Comparison of ENCODE assay signal across 23 cellular contexts in the genomic region with DNA sequence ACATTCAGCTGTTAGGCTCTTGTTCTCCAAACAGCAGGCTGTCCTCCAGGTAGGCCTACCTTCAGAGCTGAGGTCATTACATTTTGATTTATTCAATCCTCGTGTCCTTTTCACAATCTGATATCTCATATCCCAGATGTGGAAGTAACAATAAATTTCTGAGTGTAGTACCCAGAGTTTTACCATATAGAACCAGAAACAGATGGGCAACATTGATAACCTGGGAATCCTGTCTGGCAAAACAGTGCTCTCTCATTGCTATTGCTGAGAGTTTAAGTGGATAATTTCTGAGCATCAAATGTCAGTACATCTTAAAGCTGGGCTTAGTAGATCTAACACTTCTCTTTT.
DNase-seq lines count a peak whose midpoint lies in the region; ATAC-seq and TF ChIP-seq lines count a peak whose summit lies in the region.
"Had no signal": no experiment of that assay in that cellular context is flagged by ENCODE, and none has a peak within 500 bp of the region (broad histone marks: within the 10 kb centered on the region; RNA-seq: fewer than 3 reads in every experiment).

No MANE protein-coding gene starts in this region.

- H4K5ac ChIP-seq in mesendoderm (ENCODE audit: low read length), result no peak overlapping the region

- H3K56ac ChIP-seq in mesendoderm (ENCODE audit: low read length), result no peak overlapping the region

- H3K79me1 ChIP-seq in mesendoderm (ENCODE audit: low read length), result no peaks in the 10 kb centered on the region

- DNase-seq in NCI-H82 (lab: John Stamatoyannopoulos, UW), result peak; percentile 3
- no peak for DNase-seq in NCI-H82 treated with DMSO at 0.1 percent for 48 hours (lab: John Stamatoyannopoulos, UW; ENCODE audit: unreplicated experiment)
- peak; percentile 35 for DNase-seq in NCI-H524 treated with DMSO at 0.1 percent for 48 hours (lab: John Stamatoyannopoulos, UW)
- no peak for DNase-seq in mesendoderm
- DNase-seq in activated T-cell treated with anti-CD3 and anti-CD28 coated beads for 4 hours, result no peak
- DNase-seq in H4 (ENCODE audit: low spot score), result no peak
- DNase-seq: 8988T; ACHN; AML-193; Calu3; CD4-positive, alpha-beta T cell; CD8-positive, alpha-beta memory T cell; COR-L47; DMS53; DMS79 treated with DMSO at 0.1 percent for 48 hours; GF-D8; HFFc6 had no signal

- ATAC-seq in SK-N-SH treated with all-trans-retinoic acid at 6 μM for 48 hours (no peak; the same call in 2 of the 3 replicates), HG03378 (IDR thresholded peaks at IDR 0.05; ENCODE audit: unreplicated experiment) (no peak)
- ATAC-seq: A549 had no signal

- no peaks in the 10 kb centered on the region for H3K36me3 ChIP-seq in mesendoderm (ENCODE audit: control insufficient read depth, insufficient read depth, low read length)
- H3K36me3 ChIP-seq: BE2C; BLaER1 treated with 17β-estradiol and CSF1 and Interleukin-3, amounts not matched to agents 10 nM and 100 nM; HAP-1 had no signal

- H3K4me3 ChIP-seq in mesendoderm (ENCODE audit: low read length), result no peak overlapping the region
- H3K4me3 ChIP-seq: A549; BLaER1 treated with 17β-estradiol and CSF1 and Interleukin-3, amounts not matched to agents 10 nM and 100 nM; HAP-1 had no signal

- H2BK5ac ChIP-seq in mesendoderm (ENCODE audit: low read length), result no peak overlapping the region

- no peak overlapping the region for H3K4me2 ChIP-seq in mesendoderm (ENCODE audit: low read length)
- H3K4me2 ChIP-seq: A549; BLaER1 treated with 17β-estradiol and CSF1 and Interleukin-3, amounts not matched to agents 10 nM and 100 nM had no signal

- H3K23ac ChIP-seq in mesendoderm (ENCODE audit: low read length), result no peak overlapping the region

- no peak overlapping the region for H2AK5ac ChIP-seq in mesendoderm (ENCODE audit: low read length)

- H3K18ac ChIP-seq in mesendoderm (ENCODE audit: low read length), result no peak overlapping the region

- H3K79me2 ChIP-seq in mesendoderm (ENCODE audit: control insufficient read depth, insufficient read depth, low read length), result no peaks in the 10 kb centered on the region

- peak overlapping the region; percentile 89 for H4K8ac ChIP-seq in mesendoderm (ENCODE audit: low read depth, low read length)

- no peaks in the 10 kb centered on the region for H3K27me3 ChIP-seq in mesendoderm (ENCODE audit: insufficient read depth, low read length, poor library complexity)
- H3K27me3 ChIP-seq: BE2C; BLaER1 treated with 17β-estradiol and CSF1 and Interleukin-3, amounts not matched to agents 10 nM and 100 nM had no signal

- no peaks in the 10 kb centered on the region for H3K4me1 ChIP-seq in mesendoderm (ENCODE audit: control insufficient read depth, low read depth, low read length)
- H3K4me1 ChIP-seq: A549; BLaER1 treated with 17β-estradiol and CSF1 and Interleukin-3, amounts not matched to agents 10 nM and 100 nM; HAP-1 had no signal

- no peak overlapping the region for H2BK120ac ChIP-seq in mesendoderm (ENCODE audit: low read depth, low read length)

- no peak overlapping the region for H3K9ac ChIP-seq in mesendoderm (ENCODE audit: low read length)
- H3K9ac ChIP-seq: BLaER1 treated with 17β-estradiol and CSF1 and Interleukin-3, amounts not matched to agents 10 nM and 100 nM had no signal

- no peak overlapping the region for H3K4ac ChIP-seq in mesendoderm (ENCODE audit: low read depth, low read length)

- no peak overlapping the region for H2BK15ac ChIP-seq in mesendoderm (replicated peaks; ENCODE audit: low read depth)

- WGBS in mesendoderm (ENCODE audit: extremely low coverage, insufficient coverage, low lambda C conversion rate), result no CpG with 5 or more reads among the region's 1 CpG

- H3K27ac ChIP-seq in mesendoderm (ENCODE audit: low read depth, low read length), result no peak overlapping the region
- H3K27ac ChIP-seq: A549; BLaER1 treated with 17β-estradiol and CSF1 and Interleukin-3, amounts not matched to agents 10 nM and 100 nM had no signal

TF ChIP-seq in SK-N-SH treated with all-trans-retinoic acid at 6 μM for 48 hours, 23 proteins besides CTCF, POLR2A, EP300 and RAD21:
- TF ChIP-seq TCF4 (CRISPR knock-in tag; IDR thresholded peaks at IDR 0.05; ENCODE audit: borderline replicate concordance) (peak; percentile 60; the same call in 1 of the 2 replicates), CSDC2 (CRISPR knock-in tag; IDR thresholded peaks at IDR 0.05) (no peak), SNAI2 (CRISPR knock-in tag; IDR thresholded peaks at IDR 0.05) (no peak), ZNF565 (CRISPR knock-in tag; conservative IDR thresholded peaks at IDR 0.05; ENCODE audit: low read depth) (no peak), TOX (CRISPR knock-in tag; IDR thresholded peaks at IDR 0.05; ENCODE audit: borderline replicate concordance) (no peak)
- TF ChIP-seq, protein P1, sequence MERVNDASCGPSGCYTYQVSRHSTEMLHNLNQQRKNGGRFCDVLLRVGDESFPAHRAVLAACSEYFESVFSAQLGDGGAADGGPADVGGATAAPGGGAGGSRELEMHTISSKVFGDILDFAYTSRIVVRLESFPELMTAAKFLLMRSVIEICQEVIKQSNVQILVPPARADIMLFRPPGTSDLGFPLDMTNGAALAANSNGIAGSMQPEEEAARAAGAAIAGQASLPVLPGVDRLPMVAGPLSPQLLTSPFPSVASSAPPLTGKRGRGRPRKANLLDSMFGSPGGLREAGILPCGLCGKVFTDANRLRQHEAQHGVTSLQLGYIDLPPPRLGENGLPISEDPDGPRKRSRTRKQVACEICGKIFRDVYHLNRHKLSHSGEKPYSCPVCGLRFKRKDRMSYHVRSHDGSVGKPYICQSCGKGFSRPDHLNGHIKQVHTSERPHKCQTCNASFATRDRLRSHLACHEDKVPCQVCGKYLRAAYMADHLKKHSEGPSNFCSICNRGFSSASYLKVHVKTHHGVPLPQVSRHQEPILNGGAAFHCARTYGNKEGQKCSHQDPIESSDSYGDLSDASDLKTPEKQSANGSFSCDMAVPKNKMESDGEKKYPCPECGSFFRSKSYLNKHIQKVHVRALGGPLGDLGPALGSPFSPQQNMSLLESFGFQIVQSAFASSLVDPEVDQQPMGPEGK (CRISPR knock-in tag; IDR thresholded peaks at IDR 0.05; ENCODE audit: borderline replicate concordance), result no peak
- TF ChIP-seq, protein P2, sequence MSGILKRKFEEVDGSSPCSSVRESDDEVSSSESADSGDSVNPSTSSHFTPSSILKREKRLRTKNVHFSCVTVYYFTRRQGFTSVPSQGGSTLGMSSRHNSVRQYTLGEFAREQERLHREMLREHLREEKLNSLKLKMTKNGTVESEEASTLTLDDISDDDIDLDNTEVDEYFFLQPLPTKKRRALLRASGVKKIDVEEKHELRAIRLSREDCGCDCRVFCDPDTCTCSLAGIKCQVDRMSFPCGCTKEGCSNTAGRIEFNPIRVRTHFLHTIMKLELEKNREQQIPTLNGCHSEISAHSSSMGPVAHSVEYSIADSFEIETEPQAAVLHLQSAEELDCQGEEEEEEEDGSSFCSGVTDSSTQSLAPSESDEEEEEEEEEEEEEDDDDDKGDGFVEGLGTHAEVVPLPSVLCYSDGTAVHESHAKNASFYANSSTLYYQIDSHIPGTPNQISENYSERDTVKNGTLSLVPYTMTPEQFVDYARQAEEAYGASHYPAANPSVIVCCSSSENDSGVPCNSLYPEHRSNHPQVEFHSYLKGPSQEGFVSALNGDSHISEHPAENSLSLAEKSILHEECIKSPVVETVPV (CRISPR knock-in tag; IDR thresholded peaks at IDR 0.05), result no peak
- TF ChIP-seq, protein P3, sequence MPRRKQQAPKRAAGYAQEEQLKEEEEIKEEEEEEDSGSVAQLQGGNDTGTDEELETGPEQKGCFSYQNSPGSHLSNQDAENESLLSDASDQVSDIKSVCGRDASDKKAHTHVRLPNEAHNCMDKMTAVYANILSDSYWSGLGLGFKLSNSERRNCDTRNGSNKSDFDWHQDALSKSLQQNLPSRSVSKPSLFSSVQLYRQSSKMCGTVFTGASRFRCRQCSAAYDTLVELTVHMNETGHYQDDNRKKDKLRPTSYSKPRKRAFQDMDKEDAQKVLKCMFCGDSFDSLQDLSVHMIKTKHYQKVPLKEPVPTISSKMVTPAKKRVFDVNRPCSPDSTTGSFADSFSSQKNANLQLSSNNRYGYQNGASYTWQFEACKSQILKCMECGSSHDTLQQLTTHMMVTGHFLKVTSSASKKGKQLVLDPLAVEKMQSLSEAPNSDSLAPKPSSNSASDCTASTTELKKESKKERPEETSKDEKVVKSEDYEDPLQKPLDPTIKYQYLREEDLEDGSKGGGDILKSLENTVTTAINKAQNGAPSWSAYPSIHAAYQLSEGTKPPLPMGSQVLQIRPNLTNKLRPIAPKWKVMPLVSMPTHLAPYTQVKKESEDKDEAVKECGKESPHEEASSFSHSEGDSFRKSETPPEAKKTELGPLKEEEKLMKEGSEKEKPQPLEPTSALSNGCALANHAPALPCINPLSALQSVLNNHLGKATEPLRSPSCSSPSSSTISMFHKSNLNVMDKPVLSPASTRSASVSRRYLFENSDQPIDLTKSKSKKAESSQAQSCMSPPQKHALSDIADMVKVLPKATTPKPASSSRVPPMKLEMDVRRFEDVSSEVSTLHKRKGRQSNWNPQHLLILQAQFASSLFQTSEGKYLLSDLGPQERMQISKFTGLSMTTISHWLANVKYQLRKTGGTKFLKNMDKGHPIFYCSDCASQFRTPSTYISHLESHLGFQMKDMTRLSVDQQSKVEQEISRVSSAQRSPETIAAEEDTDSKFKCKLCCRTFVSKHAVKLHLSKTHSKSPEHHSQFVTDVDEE (CRISPR knock-in tag; IDR thresholded peaks at IDR 0.05), result peak; percentile 81
TF ChIP-seq in SK-N-SH treated with all-trans-retinoic acid at 6 μM for 48 hours: peak in this region for 2.

Comparison
In these comparisons a context has a peak if more than half of its experiments do, and no peak if none do; other contexts are left out.
1. DNase-seq: peak in NCI-H82 (single experiment) and NCI-H524 treated with DMSO at 0.1 percent for 48 hours (single experiment); none in NCI-H82 treated with DMSO at 0.1 percent for 48 hours (single experiment), mesendoderm (single experiment), activated T-cell treated with anti-CD3 and anti-CD28 coated beads for 4 hours (single experiment) and H4 (single experiment).